In genomic region chr10:74011762-74012161, GRCh38 we compare ENCODE assay signal across 9 cellular contexts. TPM values are rescaled to one million over a fixed set of nuclear protein-coding genes. Genes with fewer than 3 reads are reported as not detected.
DNase-seq lines count a peak whose midpoint lies in the region; ATAC-seq and TF ChIP-seq lines count a peak whose summit lies in the region.
"Had no signal": no experiment of that assay in that cellular context is flagged by ENCODE, and none has a peak within 500 bp of the region (broad histone marks: within the 10 kb centered on the region; RNA-seq: fewer than 3 reads in every experiment).

No MANE protein-coding gene starts in this region.

- H3K27ac Mint-ChIP-seq in HFFc6, result peak overlapping the region; percentile 81
- no peak overlapping the region for H3K27ac Mint-ChIP-seq in activated T-cell treated with anti-CD3 and anti-CD28 coated beads, Interleukin-2, amount 50 U/mL, for 24 hours

- peaks cover 75% of the 10 kb centered on the region for H3K4me1 ChIP-seq in A673 (ENCODE audit: insufficient read depth, low read length, poor library complexity, severe bottlenecking)
- H3K4me1 ChIP-seq in body of pancreas, result peaks cover 26% of the 10 kb centered on the region
- H3K4me1 ChIP-seq in lung (ENCODE audit: control insufficient read depth in 2 of 2, insufficient read depth in 2 of 2, low read length in 2 of 2), result peaks cover 5 to 39% of the 10 kb centered on the region in 2 donors

- no peak for TF ChIP-seq POLR2A in body of pancreas (IDR thresholded peaks at IDR 0.05)

- DNase-seq in A673 (ENCODE audit: low spot score) (peak; percentile 97), HFFc6 (peak; percentile 78), body of pancreas (peak in 3 of 4 donors; percentile 24 to 30 (median 25)), lung (ENCODE audit: low spot score) (peak; percentile 51), NCI-H345 (lab: John Stamatoyannopoulos, UW) (no peak), NCI-H82 treated with DMSO at 0.1 percent for 48 hours (lab: John Stamatoyannopoulos, UW; ENCODE audit: unreplicated experiment) (no peak), NCI-H1092 treated with DMSO at 0.1 percent for 48 hours (lab: John Stamatoyannopoulos, UW) (no peak)
- DNase-seq in activated T-cell treated with anti-CD3 and anti-CD28 coated beads, Interleukin-2, amount 50 U/mL, for 24 hours, result no peak
- DNase-seq: DND-41 had no signal

- H3K27ac ChIP-seq in A673 (ENCODE audit: low read depth, low read length, poor library complexity, severe bottlenecking) (peak overlapping the region; percentile 74), body of pancreas (no peak overlapping the region), lung (ENCODE audit: low read depth in 1 of 2, low read length in 1 of 2) (no peak overlapping the region)

- H3K36me3 ChIP-seq in A673 (ENCODE audit: insufficient read depth, low read length, poor library complexity, severe bottlenecking) (no peaks in the 10 kb centered on the region), body of pancreas (replicated peaks in 1 of 2; ENCODE audit: insufficient read depth in 1 of 2, low read depth in 2 of 2) (no peaks in the 10 kb centered on the region), lung (ENCODE audit: control insufficient read depth in 2 of 2, insufficient read depth in 2 of 2, low read length in 2 of 2) (peaks cover 2 to 15% of the 10 kb centered on the region in 2 donors)

- H3K4me3 ChIP-seq in A673 (ENCODE audit: low read depth, low read length, poor library complexity, severe bottlenecking) (peak overlapping the region; percentile 23), body of pancreas (no peak overlapping the region), lung (no peak overlapping the region)

- no TSS peak for BruUV-seq in A673 (replicated peaks; lab: Mats Ljungman, UMichigan)

- TF ChIP-seq CTCF in A673 (conservative IDR thresholded peaks at IDR 0.05; ENCODE audit: low read depth, low read length) (no peak), HFFc6 (IDR thresholded peaks at IDR 0.05) (no peak), body of pancreas (IDR thresholded peaks at IDR 0.05) (no peak), lung (IDR thresholded peaks at IDR 0.05; ENCODE audit: control extremely low read depth, extremely low read depth) (no peak)

- intact Hi-C loops in A673 (cut with micrococcal nuclease; ENCODE audit: unreplicated experiment) (loop anchor here (2.0 kb wide), 1 partner anchor 69 kb away; no protein-coding TSS in a partner anchor), body of pancreas (cut with DNase I) (no loop called here)

- peak overlapping the region; percentile 69 for H3K4me3 Mint-ChIP-seq in HFFc6
- no peak overlapping the region for H3K4me3 Mint-ChIP-seq in activated T-cell treated with anti-CD3 and anti-CD28 coated beads, Interleukin-2, amount 50 U/mL, for 24 hours

- no peak for ATAC-seq in body of pancreas
- ATAC-seq in lung (ENCODE audit: insufficient read depth, low FRiP score), result no peak

- H3K36me3 Mint-ChIP-seq in HFFc6 (ENCODE audit: low read depth), result peaks cover 37% of the 10 kb centered on the region
- H3K36me3 Mint-ChIP-seq in activated T-cell treated with anti-CD3 and anti-CD28 coated beads, Interleukin-2, amount 50 U/mL, for 24 hours (ENCODE audit: low read depth), result no peaks in the 10 kb centered on the region

- peaks cover 79% of the 10 kb centered on the region for H3K4me1 Mint-ChIP-seq in HFFc6 (ENCODE audit: low read depth)
- H3K4me1 Mint-ChIP-seq in activated T-cell treated with anti-CD3 and anti-CD28 coated beads, Interleukin-2, amount 50 U/mL, for 24 hours (ENCODE audit: low read depth), result peaks cover 41% of the 10 kb centered on the region

- 68 to 71% methylated on average over 1 of the region's 1 CpG for WGBS in body of pancreas, 2 donors
- 39 to 55% methylated on average over 1 of the region's 1 CpG for WGBS in lung, 2 donors

- no peaks in the 10 kb centered on the region for H3K9me3 ChIP-seq in A673 (ENCODE audit: low read depth, low read length, poor library complexity, severe bottlenecking)
- H3K9me3 ChIP-seq in body of pancreas, result no peaks in the 10 kb centered on the region
- H3K9me3 ChIP-seq in lung (ENCODE audit: control insufficient read depth in 2 of 2, insufficient read depth in 1 of 2, low read length in 1 of 2), result no peaks in the 10 kb centered on the region

- CTCF ChIA-PET in A673 (lab: Charles Lee), result interaction anchor here (1.1 to 1.3 kb wide), 2 partner anchors 15 to 55 kb away, joined by 3 to 4 read pairs; no protein-coding TSS in a partner anchor

- POLR2A ChIA-PET in A673 (lab: Charles Lee; ENCODE audit: low non-redundant PET), result no interaction called here

- no peaks in the 10 kb centered on the region for H3K9me3 Mint-ChIP-seq in HFFc6
- H3K9me3 Mint-ChIP-seq in activated T-cell treated with anti-CD3 and anti-CD28 coated beads, Interleukin-2, amount 50 U/mL, for 24 hours, result no peaks in the 10 kb centered on the region

- peaks cover 2% of the 10 kb centered on the region; the same call in 1 of the 2 replicates for H3K27me3 Mint-ChIP-seq in HFFc6 (ENCODE audit: insufficient read depth)
- no peaks in the 10 kb centered on the region for H3K27me3 Mint-ChIP-seq in activated T-cell treated with anti-CD3 and anti-CD28 coated beads, Interleukin-2, amount 50 U/mL, for 24 hours

- H3K27me3 ChIP-seq in A673 (replicated peaks; ENCODE audit: insufficient read depth, low read depth, low read length, poor library complexity) (no peaks in the 10 kb centered on the region), body of pancreas (no peaks in the 10 kb centered on the region), lung (ENCODE audit: control insufficient read depth, insufficient read depth) (no peaks in the 10 kb centered on the region)

RNA-seq across cellular contexts. Expression of gene VCL, which starts 13.8 kb away (rescaled TPM):
- total RNA-seq in A673 (2021) (159 and 176 TPM in 2 replicates), body of pancreas (10 to 100 TPM; 24.4 to 31.6 TPM), lung (100 to 1,000 TPM; 124 to 181 TPM)
- total RNA-seq in HFFc6 (2021; fragmentation: NEBNext Ultra II Directional; extraction: Animal tissue kit (Norgen Biotek cat#: 25700)), result 100 to 1,000 TPM; 366 to 443 (median 406) TPM
- 10 to 100 TPM; 24.5 to 48.8 TPM for polyA plus RNA-seq in lung

Comparison
In these comparisons a context has a peak if more than half of its experiments do, and no peak if none do; other contexts are left out.
1. DNase-seq: peak in A673 (single experiment), HFFc6 (single experiment), body of pancreas (3 of 4) and lung (single experiment); none in NCI-H345 (single experiment), NCI-H82 treated with DMSO at 0.1 percent for 48 hours (single experiment), activated T-cell treated with anti-CD3 and anti-CD28 coated beads, Interleukin-2, amount 50 U/mL, for 24 hours (single experiment) and NCI-H1092 treated with DMSO at 0.1 percent for 48 hours (single experiment).